8 cellular contexts compared by ENCODE assay signal in the genomic region with DNA sequence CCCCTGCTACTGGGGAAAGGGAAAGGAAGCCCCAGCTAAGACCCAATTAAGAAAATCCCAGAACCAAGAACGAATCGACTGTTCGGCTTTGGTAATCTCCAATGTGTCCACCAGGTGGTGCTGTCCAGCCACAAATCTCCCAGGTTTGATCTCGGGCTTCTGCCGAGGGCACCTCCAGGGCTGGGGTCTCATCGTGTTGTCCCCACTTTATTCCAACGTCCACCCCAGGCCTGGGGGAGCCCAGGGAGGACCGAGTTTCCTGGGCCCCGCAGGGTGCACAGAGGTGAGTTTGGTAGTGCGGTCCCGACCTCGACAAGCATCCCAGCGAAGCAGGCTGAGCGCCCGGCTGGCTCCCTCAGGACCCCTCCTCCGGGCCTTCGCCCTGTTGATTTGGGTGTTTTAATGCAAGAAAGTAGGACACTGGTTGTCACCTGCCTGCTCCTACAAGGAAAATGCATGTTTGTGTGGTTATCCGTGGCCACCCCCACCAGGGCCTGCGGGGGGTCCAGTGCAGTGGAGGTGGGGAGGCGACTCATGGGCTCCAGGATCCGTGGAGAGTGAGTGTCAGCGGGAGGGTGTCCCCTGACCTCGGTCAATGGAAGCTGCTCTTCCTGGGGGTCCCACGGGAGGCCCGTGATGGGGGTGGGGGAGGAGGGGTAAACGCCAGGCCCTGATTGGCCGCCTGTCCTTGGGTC.
A peak's percentile ranks its signal among the peaks of the same experiment; 100 is the strongest.
DNase-seq lines count a peak whose midpoint lies in the region; ATAC-seq and TF ChIP-seq lines count a peak whose summit lies in the region.

No MANE protein-coding gene starts in this region.

- H3K27ac ChIP-seq in 22Rv1 (no peak overlapping the region), psoas muscle (no peak overlapping the region)

- no peaks in the 10 kb centered on the region for H3K9me3 ChIP-seq in psoas muscle

- H3K4me3 ChIP-seq in LNCaP clone FGC (ENCODE audit: low read depth, low read length): peak overlapping the region; percentile 35
- no peak overlapping the region for H3K4me3 ChIP-seq in psoas muscle

- H3K27me3 ChIP-seq in psoas muscle (ENCODE audit: insufficient read depth in 3 of 3, low read length in 2 of 3): no peaks in the 10 kb centered on the region

- H3K36me3 ChIP-seq in psoas muscle (ENCODE audit: insufficient read depth in 1 of 2, low read depth in 1 of 2): no peaks in the 10 kb centered on the region

- intact Hi-C loops in head of caudate nucleus (cut with DNase I): loop anchor here (10.0 kb wide), 1 partner anchor 1888 kb away; no protein-coding TSS in a partner anchor
- intact Hi-C loops in psoas muscle (cut with DNase I): no loop called here

- DNase-seq in LNCaP clone FGC (ENCODE audit: low read depth) (peak; percentile 28), head of caudate nucleus (peak in 41 of 42 donors; percentile 76 to 99 (median 89)), psoas muscle (peak; percentile 56 to 71), NCI-H1436 treated with DMSO at 0.1 percent for 48 hours (lab: John Stamatoyannopoulos, UW) (no peak)
- peak; percentile 86 for DNase-seq in activated T-cell treated with anti-CD3 and anti-CD28 coated beads, Interleukin-2, amount 50 U/mL, for 1 hour

- WGBS in psoas muscle, 3 donors: 61 to 76% (median 67%) methylated on average over 27 of the region's 27 CpGs

- TF ChIP-seq CTCF in 22Rv1 (IDR thresholded peaks at IDR 0.05) (peak; percentile 92), LNCaP clone FGC (IDR thresholded peaks at IDR 0.05; ENCODE audit: control insufficient read depth, extremely low read depth, insufficient read depth) (peak; percentile 93), psoas muscle (IDR thresholded peaks at IDR 0.05) (peak; percentile 71)

- H3K4me1 ChIP-seq in psoas muscle: no peaks in the 10 kb centered on the region

- ATAC-seq in GM19372 (IDR thresholded peaks at IDR 0.05; ENCODE audit: low read depth, unreplicated experiment): peak; percentile 49
- ATAC-seq in psoas muscle: peak; percentile 30 to 69 (median 42)
- no peak for ATAC-seq in HG03045 (IDR thresholded peaks at IDR 0.05; ENCODE audit: unreplicated experiment)
